ENCODE assay signal across 10 cellular contexts in the genomic region with DNA sequence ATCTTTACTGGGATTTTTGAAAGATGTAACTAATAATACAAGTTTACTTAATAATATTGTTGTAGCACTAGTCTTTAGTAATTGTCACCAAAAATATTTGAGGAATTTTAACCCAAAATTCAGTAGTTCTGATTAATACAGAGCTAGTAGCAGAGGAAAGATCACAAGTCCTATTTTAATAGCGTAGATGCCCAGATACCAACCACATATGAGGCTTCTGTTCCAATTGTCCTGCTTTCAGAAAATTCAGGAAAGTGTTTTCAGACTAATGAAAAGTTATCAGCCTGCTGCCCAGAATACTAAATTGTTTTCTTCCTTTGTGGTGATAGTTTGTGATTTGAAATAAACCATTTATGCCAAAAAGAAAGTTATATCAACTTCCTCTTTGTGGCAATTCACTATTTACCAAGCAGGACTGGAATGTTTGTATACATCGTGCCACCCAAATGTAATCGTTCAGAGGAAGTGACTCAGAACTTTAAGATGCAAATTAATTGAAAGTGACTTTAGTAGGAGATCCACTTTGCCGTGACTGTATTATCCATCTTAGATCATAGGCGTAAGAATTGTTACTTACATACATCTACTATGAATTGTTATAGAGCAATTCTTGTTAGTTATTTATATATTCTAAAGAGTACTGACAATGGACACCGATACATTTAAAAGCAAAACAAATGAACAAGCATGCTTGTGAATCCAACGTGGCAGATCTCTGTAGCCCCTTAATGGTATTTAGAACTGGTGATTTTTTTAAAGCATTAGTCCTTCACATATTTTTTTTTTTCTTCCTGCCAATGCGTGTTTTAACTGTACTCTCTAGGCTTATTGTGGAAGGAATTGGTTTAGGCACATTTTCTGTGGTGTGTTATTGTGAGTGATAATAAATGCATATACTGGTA.
DNase-seq lines count a peak whose midpoint lies in the region; ATAC-seq and TF ChIP-seq lines count a peak whose summit lies in the region.
"Had no signal": no experiment of that assay in that cellular context is flagged by ENCODE, and none has a peak within 500 bp of the region (broad histone marks: within the 10 kb centered on the region; RNA-seq: fewer than 3 reads in every experiment).

No MANE protein-coding gene starts in this region.

- H3K4me2 ChIP-seq in HCT116 (ENCODE audit: low read length): peak overlapping the region; percentile 77

- no peak for TF ChIP-seq POLR2A in HCT116 (IDR thresholded peaks at IDR 0.05; ENCODE audit: borderline replicate concordance, extremely low read depth, insufficient read depth, insufficient read length)

- RAD21 ChIA-PET in HCT116 (lab: Charles Lee; ENCODE audit: low non-redundant PET in 1 of 2, low total read pairs in 2 of 2, uncharacterized antibody in 2 of 2, unreplicated experiment in 2 of 2): no interaction called here

- peak; percentile 55 for ATAC-seq in HCT116
- ATAC-seq in mucosa of descending colon: no peak
- no peak for ATAC-seq in HG03097 (IDR thresholded peaks at IDR 0.05; ENCODE audit: low FRiP score, unreplicated experiment)

- POLR2A ChIA-PET in HCT116 (lab: Charles Lee): interaction anchor here (1.0 to 1.3 kb wide), 3 partner anchors 8 to 10 kb away, joined by 3 to 8 read pairs (median 3); no protein-coding TSS in a partner anchor

- no peaks in the 10 kb centered on the region for H3K9me2 ChIP-seq in HCT116 (ENCODE audit: insufficient read depth)

- H3K4me3 ChIP-seq in HCT116 (replicated peaks in 1 of 2; ENCODE audit: low read depth in 1 of 2, low read length in 2 of 2) (peak overlapping the region; percentile 15 to 48), colonic mucosa (no peak overlapping the region), mucosa of descending colon (no peak overlapping the region)

- H3K27me3 ChIP-seq in HCT116 (ENCODE audit: insufficient read depth, low read length) (no peaks in the 10 kb centered on the region), colonic mucosa (no peaks in the 10 kb centered on the region)

- peak overlapping the region; percentile 47 for H3K9ac ChIP-seq in HCT116 (ENCODE audit: low read length)
- H3K9ac ChIP-seq in colonic mucosa (ENCODE audit: low read depth in 2 of 2, low read length in 2 of 2): no peak overlapping the region

- H2AFZ ChIP-seq in HCT116 (ENCODE audit: low read depth, low read length, poor library complexity, severe bottlenecking): no peak overlapping the region

- H3K36me3 ChIP-seq in HCT116 (ENCODE audit: control insufficient read depth in 1 of 2, insufficient read depth in 2 of 2, low read length in 2 of 2) (no peaks in the 10 kb centered on the region), colonic mucosa (no peaks in the 10 kb centered on the region), mucosa of descending colon (ENCODE audit: low read depth) (no peaks in the 10 kb centered on the region)

- DNase-seq in EH (ENCODE audit: low read depth) (peak; percentile 73), HCT116 (ENCODE audit: low read depth, low spot score) (no peak), NCI-H460 (ENCODE audit: extremely low read depth, low read depth) (peak; percentile 72), fibroblast of peridontal ligament (ENCODE audit: extremely low read depth) (peak; percentile 46), colonic mucosa (no peak), mucosa of descending colon (no peak), superior temporal gyrus (ENCODE audit: extremely low spot score) (no peak)
- DNase-seq: activated CD8-positive, alpha-beta memory T cell treated with anti-CD3 and anti-CD28 coated beads, Interleukin-2, amount 50 U/mL, for 4 hours; NCI-H187 had no signal

- TF ChIP-seq CTCF in HCT116 (IDR thresholded peaks at IDR 0.05 in 2 of 3, conservative IDR thresholded peaks at IDR 0.05 in 1 of 3; ENCODE audit: borderline replicate concordance in 1 of 3, insufficient read depth in 1 of 3, low read depth in 2 of 3, low read length in 2 of 3) (no peak), colonic mucosa (IDR thresholded peaks at IDR 0.05) (no peak), mucosa of descending colon (IDR thresholded peaks at IDR 0.05) (no peak)

- TF ChIP-seq RAD21 in HCT116 (IDR thresholded peaks at IDR 0.05; ENCODE audit: low read depth): no peak

- no peaks in the 10 kb centered on the region for H4K20me1 ChIP-seq in HCT116 (ENCODE audit: insufficient read depth)

- BruUV-seq in HCT116 (replicated peaks; lab: Mats Ljungman, UMichigan): TSS peak; percentile 92

- CTCF ChIA-PET in HCT116 (lab: Charles Lee): interaction anchor here (1.0 kb wide), 2 partner anchors 10 to 25 kb away, joined by 3 read pairs; no protein-coding TSS in a partner anchor

- peaks cover 18% of the 10 kb centered on the region for H3K79me2 ChIP-seq in HCT116 (ENCODE audit: insufficient read depth, low read length)

- H3K4me1 ChIP-seq in HCT116 (ENCODE audit: control insufficient read depth in 1 of 2, insufficient read depth in 2 of 2, low read length in 2 of 2) (peaks cover 70 to 86% of the 10 kb centered on the region in 2 experiments), colonic mucosa (no peaks in the 10 kb centered on the region), mucosa of descending colon (ENCODE audit: low read depth) (no peaks in the 10 kb centered on the region)

- intact Hi-C loops in HCT116 (cut with micrococcal nuclease) (no loop called here), colonic mucosa (cut with DNase I) (no loop called here), mucosa of descending colon (cut with DNase I, micrococcal nuclease) (no loop called here)

- H3K27ac ChIP-seq in HCT116 (ENCODE audit: low read depth, low read length): peak overlapping the region; percentile 97
- no peak overlapping the region for H3K27ac ChIP-seq in colonic mucosa

- H3K9me3 ChIP-seq in HCT116 (ENCODE audit: control insufficient read depth in 1 of 2, insufficient read depth in 1 of 2, low read depth in 1 of 2, low read length in 2 of 2) (no peaks in the 10 kb centered on the region), colonic mucosa (no peaks in the 10 kb centered on the region), mucosa of descending colon (no peaks in the 10 kb centered on the region)

TF ChIP-seq in HCT116, 20 proteins besides CTCF, POLR2A, EP300 and RAD21:
- TF ChIP-seq FOSL1 (IDR thresholded peaks at IDR 0.05; ENCODE audit: low read depth): peak; percentile 79
- no peak for TF ChIP-seq YY1 (IDR thresholded peaks at IDR 0.05; ENCODE audit: extremely low read depth, insufficient replicate concordance, low read depth, low read length)
- peak; percentile 60; the same call in 1 of the 2 replicates for TF ChIP-seq CEBPB (IDR thresholded peaks at IDR 0.05; ENCODE audit: low read depth)
- TF ChIP-seq CBX3 (IDR thresholded peaks at IDR 0.05; ENCODE audit: low read depth): peak; percentile 69; the same call in 1 of the 2 replicates
- TF ChIP-seq SP1 (IDR thresholded peaks at IDR 0.05; ENCODE audit: low read depth): peak; percentile 83
- TF ChIP-seq SRF (IDR thresholded peaks at IDR 0.05; ENCODE audit: low read depth): no peak; the same call in 1 of the 2 replicates
- peak; percentile 83 for TF ChIP-seq JUND (IDR thresholded peaks at IDR 0.05)
- TF ChIP-seq ZFX (IDR thresholded peaks at IDR 0.05): no peak

Comparison
In these comparisons a context has a peak if more than half of its experiments do, and no peak if none do; other contexts are left out.
1. DNase-seq: peak in EH (single experiment), NCI-H460 (single experiment) and fibroblast of peridontal ligament (single experiment); none in HCT116 (single experiment), colonic mucosa (single experiment), mucosa of descending colon (0 of 3) and superior temporal gyrus (single experiment).
2. H3K4me3 ChIP-seq: peak in HCT116 (2 of 2); none in colonic mucosa (single experiment) and mucosa of descending colon (single experiment).